In the genomic region with DNA sequence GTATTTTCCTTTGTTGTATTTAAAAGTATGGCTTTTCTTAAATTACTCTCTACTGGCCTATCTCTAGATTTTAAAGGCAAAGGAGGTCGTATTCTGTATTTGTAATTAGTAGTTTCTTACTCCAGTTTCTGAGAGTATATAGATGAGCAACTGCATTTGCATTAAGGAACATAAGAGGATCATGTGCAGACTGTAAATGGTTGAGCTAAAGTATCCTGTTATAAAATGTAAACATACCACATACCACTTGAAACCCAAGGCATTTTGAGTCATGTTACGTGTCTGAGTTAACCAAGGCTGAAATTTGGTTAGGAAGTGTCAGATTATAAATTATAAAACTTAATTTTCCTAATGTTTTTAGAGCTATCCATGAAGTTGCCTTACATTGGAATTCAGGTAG, we compare ENCODE assay signal across 15 cellular contexts.
DNase-seq lines count a peak whose midpoint lies in the region; ATAC-seq and FAIRE-seq lines count a peak whose summit lies in the region.
"Had no signal": no experiment of that assay in that cellular context is flagged by ENCODE, and none has a peak within 500 bp of the region (broad histone marks: within the 10 kb centered on the region; RNA-seq: fewer than 3 reads in every experiment).

No MANE protein-coding gene starts in this region.

- peak; percentile 39 for ATAC-seq in HG02870 (IDR thresholded peaks at IDR 0.05; ENCODE audit: unreplicated experiment)
- ATAC-seq: body of pancreas, esophagus mucosa, left colon had no signal

- no peak for DNase-seq in GM19239 (ENCODE audit: insufficient read length, low spot score)
- peak; percentile 60 for DNase-seq in NCI-H524 treated with DMSO at 0.1 percent for 48 hours (lab: John Stamatoyannopoulos, UW)
- DNase-seq in HTR-8/SVneo (ENCODE audit: insufficient read length, low spot score): no peak
- no peak for DNase-seq in LoVo (ENCODE audit: low spot score)
- DNase-seq in H4 (ENCODE audit: low spot score): no peak
- no peak for DNase-seq in NCI-H2196 (lab: John Stamatoyannopoulos, UW; ENCODE audit: unreplicated experiment)
- DNase-seq: activated CD4-positive, alpha-beta T cell treated with anti-CD3 and anti-CD28 coated beads, Interleukin-2, amount 10 ng/mL, durations not matched to agents 24 days and 14 days; activated naive CD4-positive, alpha-beta T cell treated with anti-CD3 and anti-CD28 coated beads, Interleukin-2, amount 50 U/mL, for 16 hours; body of pancreas; left colon; NCI-H226; sigmoid colon; stimulated activated CD4-positive, alpha-beta T cell treated with anti-CD3 and anti-CD28 coated beads, Interleukin-2, amount 100 ng/mL, for 48 hours had no signal

- peak; percentile 33 for FAIRE-seq in GM19239 (lab: Jason Lieb, UNC)
- no peak for FAIRE-seq in HTR-8/SVneo (lab: Jason Lieb, UNC)
